ENCODE assay signal across 22 cellular contexts in genomic region chr6:41122918-41123317, GRCh38. TPM values are rescaled to one million over a fixed set of nuclear protein-coding genes. Genes with fewer than 3 reads are reported as not detected.
"Had no signal": no experiment of that assay in that cellular context is flagged by ENCODE, and none has a peak within 500 bp of the region (broad histone marks: within the 10 kb centered on the region; RNA-seq: fewer than 3 reads in every experiment).

No MANE protein-coding gene starts in this region.

- H3K9me3 ChIP-seq: mucosa of descending colon, neutrophil, spleen had no signal

- DNase-seq: cortex of kidney; dorsolateral prefrontal cortex; effector CD8-positive, alpha-beta T cell; foreskin melanocyte; head of caudate nucleus; kidney; left cardiac atrium; left ventricle myocardium superior; mucosa of descending colon; naive thymus-derived CD8-positive, alpha-beta T cell; posterior cingulate gyrus; spleen; stimulated activated CD4-positive, alpha-beta T cell treated with anti-CD3 and anti-CD28 coated beads, Interleukin-2, amount 100 ng/mL, for 24 hours; stimulated activated naive CD4-positive, alpha-beta T cell treated with Interleukin-2 at 50 U/mL for 16 hours; trophoblast cell had no signal

- H3K4me3 ChIP-seq: dorsolateral prefrontal cortex, hepatocyte, mucosa of descending colon, spleen had no signal

- ATAC-seq: left cardiac atrium; left ventricle myocardium superior; mucosa of descending colon; naive thymus-derived CD8-positive, alpha-beta T cell; sciatic nerve had no signal

- H3K4me1 ChIP-seq: spleen had no signal

- H3K27ac ChIP-seq: dorsolateral prefrontal cortex, hepatocyte, neutrophil, spleen had no signal

- H3K27me3 ChIP-seq: dorsolateral prefrontal cortex, hepatocyte, neutrophil, spleen had no signal

RNA-seq across cellular contexts. Expression of gene TREML1, which starts 31.2 kb away (rescaled TPM):
- total RNA-seq: hepatocyte; left cardiac atrium; left ventricle myocardium superior; lung microvascular endothelial cell; naive thymus-derived CD8-positive, alpha-beta T cell; osteoblast; pulmonary artery endothelial cell; skeletal muscle tissue had no signal

RNA-seq across cellular contexts. Expression of gene TREM2, which starts 40.0 kb away (rescaled TPM):
- total RNA-seq: lung microvascular endothelial cell, pulmonary artery endothelial cell had no signal
